Comparison of ENCODE assay signal across 26 cellular contexts in the genomic region with DNA sequence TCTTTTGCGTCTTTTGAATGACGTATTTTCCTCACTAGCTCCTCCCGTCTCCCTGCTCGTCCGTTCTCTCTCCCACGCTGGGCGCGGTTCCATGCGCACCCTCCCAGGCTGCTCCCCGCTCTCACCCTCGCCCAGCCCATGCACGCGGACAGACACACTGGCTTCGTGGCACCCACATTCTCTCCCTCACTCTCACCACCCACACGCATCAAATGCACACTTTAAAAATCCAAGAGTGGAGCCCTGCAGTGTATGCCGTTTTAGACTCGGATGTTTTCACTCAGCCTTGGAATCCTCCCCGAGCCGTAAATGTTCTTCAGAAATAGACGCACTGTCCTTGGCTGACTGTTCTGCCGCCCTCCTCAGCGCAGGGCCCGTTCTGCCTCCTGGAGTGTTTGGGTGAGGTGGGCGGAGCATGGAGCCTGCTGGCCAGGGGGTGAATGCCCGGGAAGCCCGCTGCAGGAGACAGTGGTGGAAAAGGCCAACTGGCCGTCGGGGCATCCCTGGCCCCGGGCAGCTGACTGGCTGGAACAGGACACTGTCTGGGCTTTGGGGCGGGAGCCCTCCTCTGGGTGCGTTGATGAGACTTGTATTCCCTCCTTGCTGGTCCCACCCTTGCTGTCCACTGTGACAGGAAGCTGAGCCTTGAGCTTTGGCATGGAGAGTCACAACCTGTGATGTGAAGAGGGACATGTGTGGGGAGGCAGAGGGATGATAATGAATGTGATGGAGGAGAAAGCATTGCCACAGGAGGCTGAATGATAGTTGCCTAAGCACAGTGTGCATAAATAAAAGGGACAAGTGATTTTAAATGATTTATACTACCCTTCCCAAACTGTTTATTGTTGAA. TPM values are rescaled to one million over a fixed set of nuclear protein-coding genes. Genes with fewer than 3 reads are reported as not detected.
DNase-seq lines count a peak whose midpoint lies in the region; ATAC-seq, FAIRE-seq and TF ChIP-seq lines count a peak whose summit lies in the region.
"Had no signal": no experiment of that assay in that cellular context is flagged by ENCODE, and none has a peak within 500 bp of the region (broad histone marks: within the 10 kb centered on the region; RNA-seq: fewer than 3 reads in every experiment).

No MANE protein-coding gene starts in this region.

- 2% methylated on average over 31 of the region's 31 CpGs for WGBS in K562 (ENCODE audit: insufficient coverage, low coverage, missing lambda C conversion rate)
- WGBS in mesendoderm (ENCODE audit: extremely low coverage, insufficient coverage, low lambda C conversion rate): no CpG with 5 or more reads among the region's 31 CpGs

- H3K9me3 ChIP-seq in K562 (replicated peaks; ENCODE audit: control insufficient read depth, insufficient read depth, low read depth, low read length): no peaks in the 10 kb centered on the region
- H3K9me3 ChIP-seq in CD4-positive, alpha-beta T cell (ENCODE audit: control insufficient read depth, low read length): no peaks in the 10 kb centered on the region
- H3K9me3 ChIP-seq: BLaER1 treated with 17β-estradiol and CSF1 and Interleukin-3, amounts not matched to agents 10 nM and 100 nM; body of pancreas; Caco-2; thoracic aorta had no signal

- TF ChIP-seq EP300 in K562 (IDR thresholded peaks at IDR 0.05; ENCODE audit: low read length): no peak

- POLR2A ChIA-PET in K562 (lab: Yijun Ruan, JAX): no interaction called here
- POLR2A ChIA-PET in CD4-positive, alpha-beta T cell (lab: Charles Lee): no interaction called here
- POLR2A ChIA-PET in activated CD8-positive, alpha-beta T cell treated with anti-CD3 and anti-CD28 coated beads for 36 hours (lab: Charles Lee): no interaction called here

- H3K27me3 ChIP-seq in K562 (ENCODE audit: control insufficient read depth in 2 of 2, insufficient read depth in 2 of 2, low read length in 2 of 2): peaks cover 18 to 40% of the 10 kb centered on the region in 2 experiments; a peak in 4 of 5 replicates
- no peaks in the 10 kb centered on the region for H3K27me3 ChIP-seq in CD4-positive, alpha-beta T cell (ENCODE audit: control insufficient read depth, insufficient read depth, low read length)
- H3K27me3 ChIP-seq in mesendoderm (ENCODE audit: insufficient read depth, low read length, poor library complexity): no peaks in the 10 kb centered on the region
- H3K27me3 ChIP-seq: BLaER1 treated with 17β-estradiol and CSF1 and Interleukin-3, amounts not matched to agents 10 nM and 100 nM; body of pancreas had no signal

- no peak overlapping the region for H2BK120ac ChIP-seq in mesendoderm (ENCODE audit: low read depth, low read length)

- H3K18ac ChIP-seq in mesendoderm (ENCODE audit: low read length): no peak overlapping the region

- no peak overlapping the region for H2AFZ ChIP-seq in K562 (ENCODE audit: low read depth, low read length)

- peak; percentile 75 for DNase-seq in EL
- no peak for DNase-seq in K562 (ENCODE audit: extremely low read depth in 1 of 4, low spot score in 3 of 4)
- DNase-seq in glutamatergic neuron: no peak
- no peak for DNase-seq in CD4-positive, alpha-beta T cell
- DNase-seq in Right ventricle myocardium superior: no peak
- DNase-seq in activated CD8-positive, alpha-beta T cell treated with anti-CD3 and anti-CD28 coated beads for 36 hours: no peak
- DNase-seq in mesendoderm: no peak
- DNase-seq: activated CD4-positive, alpha-beta T cell treated with anti-CD3 and anti-CD28 coated beads, Interleukin-2, amount 10 ng/mL, durations not matched to agents 7 days and 5 days; activated T-cell treated with anti-CD3 and anti-CD28 coated beads, Interleukin-2, amount 50 U/mL, for 4 hours; body of pancreas; Caco-2; DMS79 treated with DMSO at 0.1 percent for 48 hours; left cardiac atrium; mammary epithelial cell; NCI-H1092; NCI-H2029; NCI-H526; NK-92 treated with Interleukin-12 subunit alpha and Interleukin-12 subunit beta, amount 100 ng/mL, for 24 hours; SHP77 treated with DMSO at 0.1 percent for 48 hours; stimulated activated naive CD4-positive, alpha-beta T cell treated with Interleukin-2 at 50 U/mL for 16 hours; WERI-Rb-1 had no signal

- H3K27ac ChIP-seq in K562 (ENCODE audit: extremely low read depth, low read depth, low read length): no peak overlapping the region
- H3K27ac ChIP-seq in temporal lobe (ENCODE audit: low read depth, low read length): peak overlapping the region; percentile 75
- H3K27ac ChIP-seq in CD4-positive, alpha-beta T cell (ENCODE audit: low read depth, low read length): no peak overlapping the region
- H3K27ac ChIP-seq in mesendoderm (ENCODE audit: low read depth, low read length): no peak overlapping the region
- H3K27ac ChIP-seq: BLaER1 treated with 17β-estradiol and CSF1 and Interleukin-3, amounts not matched to agents 10 nM and 100 nM; body of pancreas; thoracic aorta; WERI-Rb-1 had no signal

- H3K4me3 Mint-ChIP-seq in glutamatergic neuron (ENCODE audit: unreplicated experiment): no peak overlapping the region
- no peak overlapping the region for H3K4me3 Mint-ChIP-seq in CD4-positive, alpha-beta T cell
- H3K4me3 Mint-ChIP-seq in activated CD8-positive, alpha-beta T cell treated with anti-CD3 and anti-CD28 coated beads for 36 hours: no peak overlapping the region
- H3K4me3 Mint-ChIP-seq: activated CD4-positive, alpha-beta T cell treated with anti-CD3 and anti-CD28 coated beads, Interleukin-2, amount 10 ng/mL, durations not matched to agents 7 days and 5 days; activated T-cell treated with anti-CD3 and anti-CD28 coated beads, Interleukin-2, amount 50 U/mL, for 4 hours had no signal

- no peak for FAIRE-seq in K562 (lab: Jason Lieb, UNC)

- H3K4me1 Mint-ChIP-seq in glutamatergic neuron (ENCODE audit: low read depth, unreplicated experiment): peaks cover 21% of the 10 kb centered on the region
- H3K4me1 Mint-ChIP-seq in CD4-positive, alpha-beta T cell (ENCODE audit: low read depth): no peaks in the 10 kb centered on the region
- H3K4me1 Mint-ChIP-seq in activated CD8-positive, alpha-beta T cell treated with anti-CD3 and anti-CD28 coated beads for 36 hours (ENCODE audit: low read depth): peaks cover 18% of the 10 kb centered on the region
- H3K4me1 Mint-ChIP-seq: activated CD4-positive, alpha-beta T cell treated with anti-CD3 and anti-CD28 coated beads, Interleukin-2, amount 10 ng/mL, durations not matched to agents 7 days and 5 days had no signal

- CTCF ChIA-PET in K562 (lab: Yijun Ruan, JAX; ENCODE audit: low intra/inter-chr PET ratio): no interaction called here
- CTCF ChIA-PET in CD4-positive, alpha-beta T cell (lab: Charles Lee): no interaction called here
- CTCF ChIA-PET in activated CD8-positive, alpha-beta T cell treated with anti-CD3 and anti-CD28 coated beads for 36 hours (lab: Charles Lee): interaction anchor here (2.4 kb wide), 1 partner anchor 13 kb away, joined by 8 read pairs; no protein-coding TSS in a partner anchor

- H3K4me2 ChIP-seq in K562 (ENCODE audit: insufficient read depth, low read length) (peak overlapping the region; percentile 30; the same call in 1 of the 2 replicates), mesendoderm (ENCODE audit: low read length) (no peak overlapping the region)
- H3K4me2 ChIP-seq: BLaER1 treated with 17β-estradiol and CSF1 and Interleukin-3, amounts not matched to agents 10 nM and 100 nM had no signal

- H4K8ac ChIP-seq in mesendoderm (ENCODE audit: low read depth, low read length): no peak overlapping the region

- no peaks in the 10 kb centered on the region for H3K36me3 ChIP-seq in K562 (ENCODE audit: control insufficient read depth, insufficient read depth, low read length)
- H3K36me3 ChIP-seq in mesendoderm (ENCODE audit: control insufficient read depth, insufficient read depth, low read length): peaks cover 5% of the 10 kb centered on the region
- H3K36me3 ChIP-seq: BLaER1 treated with 17β-estradiol and CSF1 and Interleukin-3, amounts not matched to agents 10 nM and 100 nM; thoracic aorta; WERI-Rb-1 had no signal

- no peaks in the 10 kb centered on the region for H4K20me1 ChIP-seq in K562 (replicated peaks; ENCODE audit: control insufficient read depth, insufficient read depth, low read length)
- H4K20me1 ChIP-seq: BLaER1 treated with 17β-estradiol and CSF1 and Interleukin-3, amounts not matched to agents 10 nM and 100 nM had no signal

- no peak overlapping the region for H3K56ac ChIP-seq in mesendoderm (ENCODE audit: low read length)

- in situ Hi-C loops in K562 (cut with MboI): no loop called here

- no peak for TF ChIP-seq RAD21 in K562 (CRISPR knock-in tag; conservative IDR thresholded peaks at IDR 0.05 in 1 of 2, IDR thresholded peaks at IDR 0.05 in 1 of 2)

- H3K36me3 Mint-ChIP-seq in glutamatergic neuron (ENCODE audit: unreplicated experiment): peaks cover 23% of the 10 kb centered on the region
- H3K36me3 Mint-ChIP-seq in CD4-positive, alpha-beta T cell (ENCODE audit: low read depth): no peaks in the 10 kb centered on the region
- H3K36me3 Mint-ChIP-seq in activated CD8-positive, alpha-beta T cell treated with anti-CD3 and anti-CD28 coated beads for 36 hours (ENCODE audit: low read depth): peaks cover 4% of the 10 kb centered on the region

- H3K4me1 ChIP-seq in K562 (replicated peaks in 1 of 2; ENCODE audit: control insufficient read depth in 2 of 2, insufficient read depth in 2 of 2, low read length in 2 of 2) (peaks cover 0 to 6% of the 10 kb centered on the region in 2 experiments; a peak in 1 of 5 replicates), mesendoderm (ENCODE audit: control insufficient read depth, low read depth, low read length) (peaks cover 16% of the 10 kb centered on the region)
- H3K4me1 ChIP-seq: body of pancreas had no signal

- peak; percentile 46; the same call in 2 of the 3 replicates for ATAC-seq in K562
- ATAC-seq in CD4-positive, alpha-beta T cell (ENCODE audit: poor library complexity): no peak
- no peak for ATAC-seq in Right ventricle myocardium superior (ENCODE audit: poor library complexity)
- ATAC-seq in activated CD8-positive, alpha-beta T cell treated with anti-CD3 and anti-CD28 coated beads for 36 hours: no peak
- ATAC-seq: activated T-cell treated with anti-CD3 and anti-CD28 coated beads, Interleukin-2, amount 50 U/mL, for 4 hours; body of pancreas; left cardiac atrium had no signal

- H2BK15ac ChIP-seq in mesendoderm (replicated peaks; ENCODE audit: low read depth): no peak overlapping the region

- BruUV-seq in K562 (replicated peaks; lab: Mats Ljungman, UMichigan): no TSS peak

- peaks cover 19% of the 10 kb centered on the region for H3K27me3 Mint-ChIP-seq in glutamatergic neuron (ENCODE audit: unreplicated experiment)
- no peaks in the 10 kb centered on the region for H3K27me3 Mint-ChIP-seq in CD4-positive, alpha-beta T cell
- H3K27me3 Mint-ChIP-seq in activated CD8-positive, alpha-beta T cell treated with anti-CD3 and anti-CD28 coated beads for 36 hours: no peaks in the 10 kb centered on the region
- H3K27me3 Mint-ChIP-seq: activated CD4-positive, alpha-beta T cell treated with anti-CD3 and anti-CD28 coated beads, Interleukin-2, amount 10 ng/mL, durations not matched to agents 7 days and 5 days had no signal

- H3K9ac ChIP-seq in K562 (ENCODE audit: insufficient read depth in 1 of 2, low read depth in 2 of 2, low read length in 2 of 2) (peak overlapping the region in 1 of 2 experiments; percentile 35; a peak in 1 of 4 replicates), mesendoderm (ENCODE audit: low read length) (no peak overlapping the region)
- H3K9ac ChIP-seq: BLaER1 treated with 17β-estradiol and CSF1 and Interleukin-3, amounts not matched to agents 10 nM and 100 nM had no signal

- no peaks in the 10 kb centered on the region for H3K9me1 ChIP-seq in K562 (ENCODE audit: control insufficient read depth, insufficient read depth, low read length)

- intact Hi-C loops in K562 (cut with micrococcal nuclease) (no loop called here), Right ventricle myocardium superior (cut with DNase I) (no loop called here)
- intact Hi-C loops in CD4-positive, alpha-beta T cell (cut with DNase I, micrococcal nuclease): no loop called here
- intact Hi-C loops in activated CD8-positive, alpha-beta T cell treated with anti-CD3 and anti-CD28 coated beads for 36 hours (cut with micrococcal nuclease): no loop called here

- H3K9me3 Mint-ChIP-seq in glutamatergic neuron (ENCODE audit: unreplicated experiment): peaks cover 35% of the 10 kb centered on the region
- H3K9me3 Mint-ChIP-seq in CD4-positive, alpha-beta T cell: no peaks in the 10 kb centered on the region
- H3K9me3 Mint-ChIP-seq in activated CD8-positive, alpha-beta T cell treated with anti-CD3 and anti-CD28 coated beads for 36 hours: no peaks in the 10 kb centered on the region
- H3K9me3 Mint-ChIP-seq: activated CD4-positive, alpha-beta T cell treated with anti-CD3 and anti-CD28 coated beads, Interleukin-2, amount 10 ng/mL, durations not matched to agents 7 days and 5 days; activated T-cell treated with anti-CD3 and anti-CD28 coated beads, Interleukin-2, amount 50 U/mL, for 4 hours had no signal

- TF ChIP-seq POLR2A in K562 (conservative IDR thresholded peaks at IDR 0.05): no peak

- no peaks in the 10 kb centered on the region for H3K79me1 ChIP-seq in mesendoderm (ENCODE audit: low read length)

- H3K4me3 ChIP-seq in K562 (no peak overlapping the region), mesendoderm (ENCODE audit: low read length) (no peak overlapping the region)
- H3K4me3 ChIP-seq: BLaER1 treated with 17β-estradiol and CSF1 and Interleukin-3, amounts not matched to agents 10 nM and 100 nM; body of pancreas; thoracic aorta had no signal

- peak overlapping the region; percentile 10 for H3K27ac Mint-ChIP-seq in glutamatergic neuron (ENCODE audit: unreplicated experiment)
- no peak overlapping the region for H3K27ac Mint-ChIP-seq in CD4-positive, alpha-beta T cell
- no peak overlapping the region for H3K27ac Mint-ChIP-seq in activated CD8-positive, alpha-beta T cell treated with anti-CD3 and anti-CD28 coated beads for 36 hours
- H3K27ac Mint-ChIP-seq: activated CD4-positive, alpha-beta T cell treated with anti-CD3 and anti-CD28 coated beads, Interleukin-2, amount 10 ng/mL, durations not matched to agents 7 days and 5 days had no signal

- no peak overlapping the region for H2AK5ac ChIP-seq in mesendoderm (ENCODE audit: low read length)

- H2BK5ac ChIP-seq in mesendoderm (ENCODE audit: low read length): no peak overlapping the region

- H4K5ac ChIP-seq in mesendoderm (ENCODE audit: low read length): no peak overlapping the region

- no peak overlapping the region for H3K23ac ChIP-seq in mesendoderm (ENCODE audit: low read length)

- TF ChIP-seq CTCF in K562 (IDR thresholded peaks at IDR 0.05 in 2 of 3, conservative IDR thresholded peaks at IDR 0.05 in 1 of 3; ENCODE audit: insufficient read depth in 2 of 3, low read depth in 1 of 3, low read length in 3 of 3): no peak
- TF ChIP-seq CTCF in glutamatergic neuron (IDR thresholded peaks at IDR 0.05; ENCODE audit: partially characterized antibody, unreplicated experiment): no peak
- no peak for TF ChIP-seq CTCF in CD4-positive, alpha-beta T cell (IDR thresholded peaks at IDR 0.05)
- TF ChIP-seq CTCF in activated CD8-positive, alpha-beta T cell treated with anti-CD3 and anti-CD28 coated beads for 36 hours (IDR thresholded peaks at IDR 0.05): no peak

- no peak overlapping the region for H3K4ac ChIP-seq in mesendoderm (ENCODE audit: low read depth, low read length)

- H3K79me2 ChIP-seq in K562 (ENCODE audit: control insufficient read depth, insufficient read depth, low read length) (no peaks in the 10 kb centered on the region), mesendoderm (ENCODE audit: control insufficient read depth, insufficient read depth, low read length) (no peaks in the 10 kb centered on the region)

RNA-seq across cellular contexts. Expression of gene LYPD6B, which starts 35.4 kb away (rescaled TPM):
- not detected in 2 replicates for total RNA-seq in K562 (2011; cell fraction: chromatin; rRNA removed; ENCODE audit: low replicate concordance)
- total RNA-seq in K562 (2011; cell fraction: nucleolus; rRNA removed): not detected in 2 replicates
- not detected in 2 replicates for total RNA-seq in K562 (2011; cell fraction: nucleoplasm; rRNA removed)
- not detected in 2 replicates for total RNA-seq in K562 (2014; rRNA removed)
- not detected in 2 replicates for total RNA-seq in K562 (2014; rRNA removed; fragmentation: Illumina TruSeq; extraction: Trizol)
- not detected in 2 replicates for total RNA-seq in K562 (2015; rRNA removed; fragmentation: Illumina TruSeq; extraction: Trizol)
- total RNA-seq in K562 (2021): not detected in 2 replicates
- not detected in 2 replicates for polyA plus RNA-seq in K562 (2011; rRNA removed)
- not detected in 2 replicates for polyA plus RNA-seq in K562 (2011; cell fraction: cytosol; rRNA removed)
- polyA plus RNA-seq in K562 (2011; cell fraction: nucleus; rRNA removed): not detected in 2 replicates
- not detected in 2 replicates for polyA plus RNA-seq in K562 (2012)
- polyA plus RNA-seq in K562 (2014; fragmentation: Illumina TruSeq; extraction: Trizol): not detected in 2 replicates
- not detected for polyA plus RNA-seq in K562 (2014; fragmentation: Nextera tagmentation; extraction: Ambion mirVana)
- polyA plus RNA-seq in K562 (2014; rRNA removed): not detected in 2 replicates
- not detected in 2 replicates for polyA minus RNA-seq in K562 (2011; rRNA and poly(A)+ RNA removed)
- polyA minus RNA-seq in K562 (2011; cell fraction: cytosol; rRNA and poly(A)+ RNA removed): not detected in 2 replicates
- polyA minus RNA-seq in K562 (2011; cell fraction: nucleus; rRNA and poly(A)+ RNA removed): not detected in 2 replicates
- total RNA-seq in glutamatergic neuron (ENCODE audit: unreplicated experiment): 0.69 TPM
- total RNA-seq in temporal lobe: 3.4 TPM
- not detected for total RNA-seq in CD4-positive, alpha-beta T cell
- not detected for total RNA-seq in Right ventricle myocardium superior
- not detected for total RNA-seq in activated CD8-positive, alpha-beta T cell treated with anti-CD3 and anti-CD28 coated beads for 36 hours
- polyA plus RNA-seq in mesendoderm (2013, experiment 1 of 2): 1.8 TPM
- polyA plus RNA-seq in mesendoderm (2013, experiment 2 of 2): 2.2 TPM
- total RNA-seq: A673; activated CD4-positive, alpha-beta T cell treated with anti-CD3 and anti-CD28 coated beads, Interleukin-2, amount 10 ng/mL, durations not matched to agents 7 days and 5 days; activated T-cell treated with anti-CD3 and anti-CD28 coated beads, Interleukin-2, amount 50 U/mL, for 4 hours; left cardiac atrium; pulmonary artery endothelial cell; thoracic aorta had no signal
